In the genomic region with DNA sequence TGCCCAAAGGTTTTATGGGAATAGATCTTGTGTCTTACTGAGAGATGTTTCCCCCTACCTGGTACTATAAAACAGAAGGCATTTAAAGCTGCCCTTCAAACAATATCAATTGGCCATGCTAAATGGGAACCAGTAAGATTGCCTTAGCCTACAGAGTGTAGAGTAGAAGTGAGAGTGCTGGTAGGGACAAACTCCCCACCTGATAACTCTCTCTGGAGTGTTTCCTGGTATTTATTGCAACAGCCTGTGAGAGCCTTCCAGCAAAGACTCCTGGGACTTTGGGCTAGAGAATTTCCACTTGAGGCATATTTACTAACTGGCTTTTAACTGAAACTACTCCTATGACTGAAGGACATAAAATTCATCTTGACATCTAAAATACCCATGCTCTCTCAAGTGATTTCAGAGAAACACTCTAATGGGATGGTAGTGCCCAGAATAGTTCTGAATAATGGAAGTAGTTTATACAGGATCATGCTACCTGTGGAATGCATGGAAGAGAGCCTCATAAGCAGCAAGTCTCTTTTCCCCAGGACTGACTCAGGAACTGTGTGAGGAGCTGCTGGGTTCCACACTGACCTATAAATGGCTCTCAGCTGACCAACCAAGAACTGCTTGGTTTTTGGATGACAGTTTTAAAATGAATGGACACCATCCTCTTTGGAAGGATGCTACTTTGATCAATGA, we compare ENCODE assay signal across 33 cellular contexts.
"Had no signal": no experiment of that assay in that cellular context is flagged by ENCODE, and none has a peak within 500 bp of the region (broad histone marks: within the 10 kb centered on the region; RNA-seq: fewer than 3 reads in every experiment).

No MANE protein-coding gene starts in this region.

- ATAC-seq: PC-3 had no signal

- H3K4me1 ChIP-seq: Peyer's patch had no signal

- H3K27me3 ChIP-seq: brain microvascular endothelial cell, Peyer's patch had no signal

- H3K27ac ChIP-seq: brain microvascular endothelial cell, Peyer's patch, VCaP had no signal

- DNase-seq: activated B cell treated with CpG ODN at 0.5 μM for 24 hours; activated CD4-positive, alpha-beta memory T cell treated with anti-CD3 and anti-CD28 coated beads for 36 hours; activated CD4-positive, alpha-beta T cell treated with anti-CD3 and anti-CD28 coated beads for 4 hours; activated CD4-positive, alpha-beta T cell treated with anti-CD3 and anti-CD28 coated beads, Interleukin-2, amount 50 U/mL, for 1 hour; activated CD4-positive, CD25-positive, alpha-beta regulatory T cell treated with anti-CD3 and anti-CD28 coated beads, Interleukin-2, amount 50 U/mL, for 72 hours; activated CD8-positive, alpha-beta memory T cell treated with anti-CD3 and anti-CD28 coated beads, Interleukin-2, amount 50 U/mL, for 48 hours; activated effector memory CD4-positive, alpha-beta T cell treated with anti-CD3 and anti-CD28 coated beads, Interleukin-2, amount 50 U/mL, for 16 hours; activated naive CD4-positive, alpha-beta T cell; activated naive CD4-positive, alpha-beta T cell treated with anti-CD3 and anti-CD28 coated beads, Interleukin-2, amount 50 U/mL, for 16 hours; activated naive CD8-positive, alpha-beta T cell treated with anti-CD3 and anti-CD28 coated beads for 36 hours; activated T-cell treated with anti-CD3 and anti-CD28 coated beads, Interleukin-2, amount 50 U/mL, for 48 hours; amniotic stem cell; aorta; brain microvascular endothelial cell; central memory CD4-positive, alpha-beta T cell; KG1; NCI-H1105; NCI-H1436; NCI-H1694; NCI-H2029; NCI-H226; NCI-H446 treated with DMSO at 0.1 percent for 48 hours; NCI-H524; NCI-H69; Peyer's patch; RPMI8226; SIG-M5; SW 1271; T-helper 1 cell; T-helper 2 cell; T-helper 9 cell had no signal

- H3K9me3 ChIP-seq: Peyer's patch had no signal

- H3K36me3 ChIP-seq: brain microvascular endothelial cell, Peyer's patch had no signal

- H3K4me3 ChIP-seq: Peyer's patch had no signal
